ENCODE assay signal across 8 cellular contexts in the genomic region with DNA sequence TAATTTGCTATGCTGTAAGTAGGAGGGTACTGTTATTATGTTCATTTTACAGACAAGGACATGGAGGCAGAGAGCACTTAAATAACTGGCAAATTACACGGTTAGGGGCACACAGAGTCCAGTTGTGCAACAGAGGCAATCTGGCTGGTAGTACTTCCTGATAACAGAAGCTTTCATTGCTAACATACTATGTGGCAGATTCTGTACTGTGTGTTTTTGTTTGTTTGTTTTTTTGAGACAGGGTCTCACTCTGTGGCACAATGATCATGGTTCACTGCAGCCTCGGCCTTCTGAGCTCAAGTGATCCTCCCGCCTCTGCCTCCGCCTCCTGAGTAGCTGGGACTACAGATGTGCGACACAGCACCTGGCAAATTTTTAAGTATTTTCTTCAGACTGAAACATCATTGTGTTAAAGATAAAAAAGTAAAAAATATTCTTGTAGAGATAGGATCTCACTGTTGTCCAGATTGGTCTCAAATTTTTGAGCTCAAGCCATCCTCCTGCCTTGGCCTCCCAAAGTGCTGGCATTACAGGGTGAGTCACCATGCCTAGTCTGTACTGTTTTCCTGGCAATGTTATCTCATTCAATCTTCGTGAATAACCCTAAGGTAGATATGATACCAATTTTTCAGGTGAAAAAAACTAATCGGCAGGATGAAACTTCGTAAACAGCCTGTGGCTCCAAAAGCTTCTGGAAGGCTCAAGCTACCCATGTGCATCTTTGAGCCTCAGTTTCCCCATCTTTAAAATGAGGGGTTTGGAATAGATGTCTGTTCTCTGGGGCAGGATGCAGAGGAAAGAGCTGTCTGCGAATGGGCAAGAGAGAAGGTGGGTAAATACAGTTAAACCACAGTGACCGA. TPM values are rescaled to one million over a fixed set of nuclear protein-coding genes. Genes with fewer than 3 reads are reported as not detected.
DNase-seq lines count a peak whose midpoint lies in the region; TF ChIP-seq lines count a peak whose summit lies in the region.

No MANE protein-coding gene starts in this region.

- CTCF ChIA-PET in HEK293T (lab: Yijun Ruan, JAX) = interaction anchor here (0.6 to 1.6 kb wide), 2 partner anchors 8 to 109 kb away, joined by 3 read pairs; no protein-coding TSS in a partner anchor

- H3K4me1 ChIP-seq in NT2/D1 (ENCODE audit: insufficient read depth, insufficient read length) = peaks cover 3% of the 10 kb centered on the region
- H3K4me1 ChIP-seq in neuron (ENCODE audit: insufficient read depth, low read length) = peaks cover 12% of the 10 kb centered on the region

- H3K27me3 ChIP-seq in NT2/D1 (ENCODE audit: insufficient read depth, insufficient read length) = peaks cover 11% of the 10 kb centered on the region
- no peaks in the 10 kb centered on the region for H3K27me3 ChIP-seq in neuron (ENCODE audit: insufficient read depth, low read length)

- H2AFZ ChIP-seq in neuron (ENCODE audit: low read depth, low read length) = peak overlapping the region; percentile 96

- H3K9me3 ChIP-seq in NT2/D1 (ENCODE audit: insufficient read depth, low read length) (no peaks in the 10 kb centered on the region), neuron (ENCODE audit: low read length) (no peaks in the 10 kb centered on the region)

- H3K4me3 ChIP-seq in NT2/D1 (ENCODE audit: insufficient read length, low read depth) (peak overlapping the region; percentile 67), neuron (ENCODE audit: low read length) (peak overlapping the region; percentile 89)

- DNase-seq in EL = peak; percentile 34
- no peak for DNase-seq in NT2/D1 (ENCODE audit: low read depth, low spot score)
- DNase-seq in dermis blood vessel endothelial cell = peak; percentile 11
- DNase-seq in germinal center (ENCODE audit: low spot score) = no peak
- no peak for DNase-seq in activated CD4-positive, alpha-beta T cell treated with anti-CD3 and anti-CD28 coated beads for 1 hour
- DNase-seq in HEK293T (ENCODE audit: extremely low spot score) = no peak
- no peak for DNase-seq in stimulated activated CD4-positive, alpha-beta T cell treated with anti-CD3 and anti-CD28 coated beads, Interleukin-2, amount 100 ng/mL, for 48 hours

- H3K36me3 ChIP-seq in NT2/D1 (ENCODE audit: insufficient read depth, insufficient read length, low read length) (no peaks in the 10 kb centered on the region), neuron (ENCODE audit: insufficient read depth, low read length) (no peaks in the 10 kb centered on the region)

- H3K9ac ChIP-seq in NT2/D1 (ENCODE audit: insufficient read length, low read depth) = peak overlapping the region; percentile 79

- POLR2A ChIA-PET in HEK293T (lab: Yijun Ruan, JAX) = interaction anchor here (0.9 to 1.7 kb wide), 8 partner anchors 8 to 253 kb away, joined by 3 to 8 read pairs (median 4); a partner anchor contains a TSS

TF ChIP-seq in HEK293T, 16 proteins besides CTCF, POLR2A, EP300 and RAD21:
- no peak for TF ChIP-seq ZNF384 (IDR thresholded peaks at IDR 0.05)
- no peak for TF ChIP-seq NFRKB (IDR thresholded peaks at IDR 0.05)
- no peak for TF ChIP-seq HDGF (IDR thresholded peaks at IDR 0.05; ENCODE audit: borderline replicate concordance)
- TF ChIP-seq TARDBP (IDR thresholded peaks at IDR 0.05) = no peak
- TF ChIP-seq, protein P1, sequence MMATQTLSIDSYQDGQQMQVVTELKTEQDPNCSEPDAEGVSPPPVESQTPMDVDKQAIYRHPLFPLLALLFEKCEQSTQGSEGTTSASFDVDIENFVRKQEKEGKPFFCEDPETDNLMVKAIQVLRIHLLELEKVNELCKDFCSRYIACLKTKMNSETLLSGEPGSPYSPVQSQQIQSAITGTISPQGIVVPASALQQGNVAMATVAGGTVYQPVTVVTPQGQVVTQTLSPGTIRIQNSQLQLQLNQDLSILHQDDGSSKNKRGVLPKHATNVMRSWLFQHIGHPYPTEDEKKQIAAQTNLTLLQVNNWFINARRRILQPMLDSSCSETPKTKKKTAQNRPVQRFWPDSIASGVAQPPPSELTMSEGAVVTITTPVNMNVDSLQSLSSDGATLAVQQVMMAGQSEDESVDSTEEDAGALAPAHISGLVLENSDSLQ (IDR thresholded peaks at IDR 0.05) = no peak

RNA-seq across cellular contexts. Expression of a gene that starts 0.9 kb away (rescaled TPM):
- 57.2 and 77.1 TPM in 2 replicates for total RNA-seq in dermis blood vessel endothelial cell

Comparison
In these comparisons a context has a peak if more than half of its experiments do, and no peak if none do; other contexts are left out.
1. DNase-seq: peak in EL (single experiment) and dermis blood vessel endothelial cell (single experiment); none in NT2/D1 (single experiment), germinal center (single experiment), activated CD4-positive, alpha-beta T cell treated with anti-CD3 and anti-CD28 coated beads for 1 hour (single experiment), HEK293T (single experiment) and stimulated activated CD4-positive, alpha-beta T cell treated with anti-CD3 and anti-CD28 coated beads, Interleukin-2, amount 100 ng/mL, for 48 hours (0 of 2).